30 cellular contexts compared by ENCODE assay signal in genomic region chr6:111274593-111275217, GRCh38.
"Had no signal": no experiment of that assay in that cellular context is flagged by ENCODE, and none has a peak within 500 bp of the region (broad histone marks: within the 10 kb centered on the region; RNA-seq: fewer than 3 reads in every experiment).

No MANE protein-coding gene starts in this region.

- H3K27ac ChIP-seq: KMS-11, PC-9, WERI-Rb-1 had no signal

- DNase-seq: activated CD4-positive, alpha-beta memory T cell treated with anti-CD3 and anti-CD28 coated beads, Interleukin-2, amount 10 ng/mL, durations not matched to agents 7 days and 5 days; activated CD4-positive, alpha-beta T cell treated with anti-CD3 and anti-CD28 coated beads for 1 hour; activated CD4-positive, alpha-beta T cell treated with anti-CD3 and anti-CD28 coated beads for 48 hours; activated CD4-positive, CD25-positive, alpha-beta regulatory T cell; activated CD8-positive, alpha-beta memory T cell treated with anti-CD3 and anti-CD28 coated beads for 24 hours; activated CD8-positive, alpha-beta memory T cell treated with anti-CD3 and anti-CD28 coated beads, Interleukin-2, amount 10 ng/mL, durations not matched to agents 7 days and 5 days; activated CD8-positive, alpha-beta memory T cell treated with anti-CD3 and anti-CD28 coated beads, Interleukin-2, amount 50 U/mL, for 48 hours; activated effector memory CD4-positive, alpha-beta T cell treated with Interleukin-2 at 50 U/mL for 16 hours; activated naive CD4-positive, alpha-beta T cell treated with anti-CD3 and anti-CD28 coated beads, Interleukin-2, amount 50 U/mL, for 16 hours; activated naive CD8-positive, alpha-beta T cell treated with anti-CD3 and anti-CD28 coated beads, Interleukin-2, amount 10 ng/mL, durations not matched to agents 7 days and 5 days; activated T-cell treated with anti-CD3 and anti-CD28 coated beads, Interleukin-2, amount 50 U/mL, for 48 hours; anterior cingulate cortex; cerebellar nuclear complex; MM.1S; MV-4-11; NCI-H1092; NCI-H146; NCI-H187; NCI-H2029 treated with DMSO at 0.1 percent for 48 hours; NCI-H2107; NCI-H226; NCI-H446 treated with DMSO at 0.1 percent for 48 hours; NCI-H524; NCI-H69; PC-9; Right ventricle myocardium superior; T1000; WERI-Rb-1 had no signal

- ATAC-seq: activated CD8-positive, alpha-beta memory T cell treated with anti-CD3 and anti-CD28 coated beads, Interleukin-2, amount 10 ng/mL, durations not matched to agents 7 days and 5 days had no signal

- H3K4me3 Mint-ChIP-seq: activated CD4-positive, alpha-beta memory T cell treated with anti-CD3 and anti-CD28 coated beads, Interleukin-2, amount 10 ng/mL, durations not matched to agents 7 days and 5 days; activated CD8-positive, alpha-beta memory T cell treated with anti-CD3 and anti-CD28 coated beads, Interleukin-2, amount 10 ng/mL, durations not matched to agents 7 days and 5 days; activated naive CD8-positive, alpha-beta T cell treated with anti-CD3 and anti-CD28 coated beads, Interleukin-2, amount 10 ng/mL, durations not matched to agents 7 days and 5 days; brain had no signal

- H3K27ac Mint-ChIP-seq: activated CD4-positive, alpha-beta memory T cell treated with anti-CD3 and anti-CD28 coated beads, Interleukin-2, amount 10 ng/mL, durations not matched to agents 7 days and 5 days; activated CD8-positive, alpha-beta memory T cell treated with anti-CD3 and anti-CD28 coated beads, Interleukin-2, amount 10 ng/mL, durations not matched to agents 7 days and 5 days; activated naive CD8-positive, alpha-beta T cell treated with anti-CD3 and anti-CD28 coated beads, Interleukin-2, amount 10 ng/mL, durations not matched to agents 7 days and 5 days; brain had no signal

- H3K4me1 Mint-ChIP-seq: activated CD8-positive, alpha-beta memory T cell treated with anti-CD3 and anti-CD28 coated beads, Interleukin-2, amount 10 ng/mL, durations not matched to agents 7 days and 5 days had no signal

- H3K4me3 ChIP-seq: PC-9 had no signal

- H3K27me3 Mint-ChIP-seq: activated CD4-positive, alpha-beta memory T cell treated with anti-CD3 and anti-CD28 coated beads, Interleukin-2, amount 10 ng/mL, durations not matched to agents 7 days and 5 days; activated CD8-positive, alpha-beta memory T cell treated with anti-CD3 and anti-CD28 coated beads, Interleukin-2, amount 10 ng/mL, durations not matched to agents 7 days and 5 days; activated naive CD8-positive, alpha-beta T cell treated with anti-CD3 and anti-CD28 coated beads, Interleukin-2, amount 10 ng/mL, durations not matched to agents 7 days and 5 days; brain had no signal
